In the genomic region with DNA sequence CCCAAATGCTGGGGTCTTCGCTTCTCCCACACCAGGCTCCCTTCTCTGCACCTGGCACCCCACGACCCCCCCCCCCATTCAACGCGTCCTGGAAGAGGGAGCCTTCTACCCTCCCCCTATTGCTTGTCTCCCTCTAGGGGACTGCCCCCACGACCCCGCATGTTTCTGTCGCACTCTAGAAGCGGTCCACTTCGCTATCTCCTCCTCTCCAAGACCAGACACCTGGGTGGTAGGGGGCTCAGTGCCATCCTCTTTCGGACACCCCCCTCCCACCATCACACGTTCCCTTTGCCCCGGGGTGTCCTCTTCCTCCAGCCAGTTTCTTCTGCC, we compare ENCODE assay signal across 1 cellular context.
TF ChIP-seq lines count a peak whose summit lies in the region.

No MANE protein-coding gene starts in this region.

TF ChIP-seq in H1, 55 proteins besides CTCF, POLR2A, EP300 and RAD21:
- TF ChIP-seq, protein P1, sequence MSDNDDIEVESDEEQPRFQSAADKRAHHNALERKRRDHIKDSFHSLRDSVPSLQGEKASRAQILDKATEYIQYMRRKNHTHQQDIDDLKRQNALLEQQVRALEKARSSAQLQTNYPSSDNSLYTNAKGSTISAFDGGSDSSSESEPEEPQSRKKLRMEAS (IDR thresholded peaks at IDR 0.05) = no peak
- 0 out of 2 replicates have a peak, but pooled peaks have one; percentile 3 for TF ChIP-seq TAF1 (IDR thresholded peaks at IDR 0.05; ENCODE audit: low read depth, low read length)
- no peak for TF ChIP-seq RBBP5 (IDR thresholded peaks at IDR 0.05; ENCODE audit: borderline replicate concordance, low read depth, low read length)
- no peak for TF ChIP-seq JUND (IDR thresholded peaks at IDR 0.05; ENCODE audit: low read length)
- no peak for TF ChIP-seq SP4 (IDR thresholded peaks at IDR 0.05; ENCODE audit: low read length)
- no peak; the same call in 1 of the 2 replicates for TF ChIP-seq TBP (IDR thresholded peaks at IDR 0.05; ENCODE audit: low read depth, low read length)
- TF ChIP-seq BACH1 (IDR thresholded peaks at IDR 0.05; ENCODE audit: low read length) = peak; percentile 47
- no peak for TF ChIP-seq JUN (IDR thresholded peaks at IDR 0.05; ENCODE audit: low read depth, low read length)
- no peak for TF ChIP-seq CBX8 (IDR thresholded peaks at IDR 0.05; ENCODE audit: borderline replicate concordance, low read depth, low read length)
- TF ChIP-seq NANOG (IDR thresholded peaks at IDR 0.05; ENCODE audit: insufficient read depth, low read depth, low read length, poor library complexity, severe bottlenecking) = no peak
- TF ChIP-seq ASH2L (IDR thresholded peaks at IDR 0.05; ENCODE audit: low read length) = peak; percentile 3
- peak; percentile 49 for TF ChIP-seq EZH2 (IDR thresholded peaks at IDR 0.05; ENCODE audit: low read depth, low read length, severe bottlenecking)
- TF ChIP-seq FOSL1 (IDR thresholded peaks at IDR 0.05; ENCODE audit: insufficient read depth, low read depth, low read length) = no peak
TF ChIP-seq in H1: peak in this region for 4.
